Comparison of ENCODE assay signal across 7 cellular contexts in the genomic region with DNA sequence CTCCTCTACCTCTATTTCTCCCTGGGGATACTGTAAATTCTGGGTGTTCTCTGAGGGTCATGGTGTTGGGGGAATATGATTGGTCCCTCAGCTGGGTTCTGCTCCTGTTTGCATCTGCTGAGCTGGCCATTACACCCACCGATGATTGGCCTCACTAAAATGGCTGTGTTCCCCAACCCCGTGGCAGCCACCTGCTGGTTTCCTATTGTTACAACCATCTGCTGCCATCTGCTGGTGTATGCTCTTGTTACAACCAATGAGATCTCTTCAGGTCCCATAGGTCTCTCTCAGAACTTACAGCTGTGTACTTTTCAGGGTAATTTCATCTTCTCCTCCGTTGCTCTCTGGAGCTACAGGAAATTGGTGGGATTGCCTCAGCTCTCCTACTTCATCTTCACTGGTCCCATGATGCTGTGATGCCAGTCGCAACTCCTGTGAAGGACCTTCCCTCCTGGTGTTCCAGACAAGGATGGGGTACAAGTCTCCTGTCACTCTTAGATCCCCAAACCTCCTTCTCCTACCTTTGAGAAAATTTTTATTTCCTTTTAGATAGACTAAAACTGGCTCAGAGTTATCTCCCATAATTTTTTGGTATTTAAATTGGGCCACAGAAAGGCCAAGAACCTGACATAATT.
DNase-seq lines count a peak whose midpoint lies in the region; ATAC-seq and TF ChIP-seq lines count a peak whose summit lies in the region.

No MANE protein-coding gene starts in this region.

- intact Hi-C loops in left cardiac atrium (cut with DNase I): loop anchor here in 1 of 2 donors (5.0 kb wide), 2 partner anchors 265 to 870 kb away; no protein-coding TSS in a partner anchor

- no peak overlapping the region for H3K4me3 Mint-ChIP-seq in activated naive CD8-positive, alpha-beta T cell treated with anti-CD3 and anti-CD28 coated beads, Interleukin-2, amount 50 U/mL, for 24 hours

- peaks cover 3% of the 10 kb centered on the region for H3K4me1 Mint-ChIP-seq in activated naive CD8-positive, alpha-beta T cell treated with anti-CD3 and anti-CD28 coated beads, Interleukin-2, amount 50 U/mL, for 24 hours

- ATAC-seq in GM18505 (IDR thresholded peaks at IDR 0.05; ENCODE audit: unreplicated experiment) (peak; percentile 100), HG02870 (IDR thresholded peaks at IDR 0.05; ENCODE audit: unreplicated experiment) (peak; percentile 100), left cardiac atrium (peak; percentile 88 to 89)
- ATAC-seq in activated naive CD8-positive, alpha-beta T cell treated with anti-CD3 and anti-CD28 coated beads, Interleukin-2, amount 50 U/mL, for 24 hours: peak; percentile 97

- TF ChIP-seq POLR2A in GM18505 (IDR thresholded peaks at IDR 0.05; ENCODE audit: borderline replicate concordance, extremely low read depth, insufficient read depth, insufficient read length): no peak

- H3K9me3 Mint-ChIP-seq in activated naive CD8-positive, alpha-beta T cell treated with anti-CD3 and anti-CD28 coated beads, Interleukin-2, amount 50 U/mL, for 24 hours: no peaks in the 10 kb centered on the region

- DNase-seq in NCI-H146 (lab: John Stamatoyannopoulos, UW): peak; percentile 82
- peak; percentile 85 for DNase-seq in SW480 (ENCODE audit: low spot score)
- DNase-seq in activated naive CD8-positive, alpha-beta T cell treated with anti-CD3 and anti-CD28 coated beads, Interleukin-2, amount 50 U/mL, for 24 hours: peak; percentile 75
- DNase-seq in left cardiac atrium: peak; percentile 85
- peak; percentile 73 for DNase-seq in retina

- H3K27me3 Mint-ChIP-seq in activated naive CD8-positive, alpha-beta T cell treated with anti-CD3 and anti-CD28 coated beads, Interleukin-2, amount 50 U/mL, for 24 hours: peaks cover 3% of the 10 kb centered on the region

- H3K27ac Mint-ChIP-seq in activated naive CD8-positive, alpha-beta T cell treated with anti-CD3 and anti-CD28 coated beads, Interleukin-2, amount 50 U/mL, for 24 hours: no peak overlapping the region

- no peaks in the 10 kb centered on the region for H3K36me3 Mint-ChIP-seq in activated naive CD8-positive, alpha-beta T cell treated with anti-CD3 and anti-CD28 coated beads, Interleukin-2, amount 50 U/mL, for 24 hours (ENCODE audit: low read depth)

Comparison
In these comparisons a context has a peak if more than half of its experiments do, and no peak if none do; other contexts are left out.
1. Peak in every context shown above with its lines: DNase-seq and ATAC-seq.